ENCODE assay signal across 1 cellular context in the genomic region with DNA sequence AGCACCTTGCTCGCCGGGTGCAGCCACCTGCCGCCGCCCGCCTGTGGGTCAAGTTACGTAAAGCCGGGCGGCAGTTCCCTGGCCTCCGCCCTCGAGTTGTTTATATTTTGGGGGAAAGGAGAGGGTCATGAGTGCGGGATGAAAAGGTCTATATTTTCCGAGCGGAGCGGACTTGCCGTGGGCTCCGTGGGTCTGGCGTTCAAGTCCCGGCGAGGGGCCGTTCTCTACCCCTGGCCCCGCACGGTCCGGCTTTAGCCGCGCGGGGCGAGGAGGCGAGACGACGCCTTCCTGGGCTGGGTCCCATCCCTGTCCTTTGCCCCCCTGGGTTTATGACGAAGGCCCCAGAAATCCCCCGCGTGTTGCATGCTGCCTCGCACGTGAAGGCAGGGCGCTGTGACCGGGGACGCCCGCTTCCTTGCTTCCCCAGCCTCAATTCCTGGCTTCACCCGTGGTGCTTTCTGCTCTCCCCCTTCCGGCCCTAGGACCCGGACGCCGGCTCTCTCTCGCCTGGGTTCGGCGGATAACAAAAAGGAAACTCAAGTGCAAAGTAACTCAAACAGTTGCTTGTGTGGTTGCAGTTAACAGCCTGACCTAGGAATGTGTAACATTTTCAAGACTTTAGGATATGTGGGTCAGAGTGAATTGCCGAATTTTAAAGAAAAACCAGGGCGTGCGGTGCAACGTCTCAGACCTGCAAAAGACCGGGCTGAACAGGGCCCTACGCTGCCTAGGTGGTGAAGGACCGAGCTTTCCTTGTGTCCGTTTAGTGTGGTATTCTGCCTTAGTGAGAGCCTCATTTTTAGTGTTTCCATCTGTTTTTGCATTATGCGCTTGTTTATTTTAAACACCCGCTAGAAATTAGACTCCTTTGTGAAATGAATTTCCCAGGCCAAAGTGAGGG.
TF ChIP-seq lines count a peak whose summit lies in the region.

No MANE protein-coding gene starts in this region.

TF ChIP-seq in K562, 482 proteins besides CTCF, POLR2A, EP300 and RAD21 (continued from another document):
- TF ChIP-seq CHCHD3 (CRISPR knock-in tag; IDR thresholded peaks at IDR 0.05) (no peak), VEZF1 (CRISPR knock-in tag; IDR thresholded peaks at IDR 0.05) (no peak), ZNF282 (CRISPR knock-in tag; IDR thresholded peaks at IDR 0.05) (no peak), E2F6 (IDR thresholded peaks at IDR 0.05; ENCODE audit: borderline replicate concordance in 1 of 2, extremely low read depth in 1 of 2, insufficient read depth in 1 of 2, insufficient read length in 1 of 2, low read depth in 1 of 2, low read length in 1 of 2, poor library complexity in 1 of 2, severe bottlenecking in 1 of 2) (peak; percentile 48 to 51), ZNF77 (CRISPR knock-in tag; IDR thresholded peaks at IDR 0.05) (no peak), ZNF184 (CRISPR knock-in tag; IDR thresholded peaks at IDR 0.05) (no peak), JUND (IDR thresholded peaks at IDR 0.05; ENCODE audit: borderline replicate concordance, low read depth, low read length) (no peak), JUND (tag; IDR thresholded peaks at IDR 0.05; ENCODE audit: borderline replicate concordance, low read depth, low read length) (no peak), SRSF1 (IDR thresholded peaks at IDR 0.05; ENCODE audit: low read depth, low read length) (no peak), PHB (CRISPR knock-in tag; IDR thresholded peaks at IDR 0.05) (no peak), UBTF (IDR thresholded peaks at IDR 0.05; ENCODE audit: borderline replicate concordance in 1 of 2, low read depth in 2 of 2, low read length in 2 of 2) (peak; percentile 6 to 42; a peak in 1 of 4 replicates), HDAC2 (IDR thresholded peaks at IDR 0.05) (no peak), ZFX (CRISPR knock-in tag; IDR thresholded peaks at IDR 0.05) (peak; percentile 63)
- TF ChIP-seq, protein P1, sequence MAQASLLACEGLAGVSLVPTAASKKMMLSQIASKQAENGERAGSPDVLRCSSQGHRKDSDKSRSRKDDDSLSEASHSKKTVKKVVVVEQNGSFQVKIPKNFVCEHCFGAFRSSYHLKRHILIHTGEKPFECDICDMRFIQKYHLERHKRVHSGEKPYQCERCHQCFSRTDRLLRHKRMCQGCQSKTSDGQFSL (CRISPR knock-in tag; IDR thresholded peaks at IDR 0.05), result peak; percentile 31; the same call in 1 of the 2 replicates
- TF ChIP-seq, protein P1 (tag; IDR thresholded peaks at IDR 0.05), result no peak
- TF ChIP-seq, protein P2, sequence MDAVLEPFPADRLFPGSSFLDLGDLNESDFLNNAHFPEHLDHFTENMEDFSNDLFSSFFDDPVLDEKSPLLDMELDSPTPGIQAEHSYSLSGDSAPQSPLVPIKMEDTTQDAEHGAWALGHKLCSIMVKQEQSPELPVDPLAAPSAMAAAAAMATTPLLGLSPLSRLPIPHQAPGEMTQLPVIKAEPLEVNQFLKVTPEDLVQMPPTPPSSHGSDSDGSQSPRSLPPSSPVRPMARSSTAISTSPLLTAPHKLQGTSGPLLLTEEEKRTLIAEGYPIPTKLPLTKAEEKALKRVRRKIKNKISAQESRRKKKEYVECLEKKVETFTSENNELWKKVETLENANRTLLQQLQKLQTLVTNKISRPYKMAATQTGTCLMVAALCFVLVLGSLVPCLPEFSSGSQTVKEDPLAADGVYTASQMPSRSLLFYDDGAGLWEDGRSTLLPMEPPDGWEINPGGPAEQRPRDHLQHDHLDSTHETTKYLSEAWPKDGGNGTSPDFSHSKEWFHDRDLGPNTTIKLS (IDR thresholded peaks at IDR 0.05; ENCODE audit: borderline replicate concordance, low read depth), result no peak
- TF ChIP-seq, protein P3, sequence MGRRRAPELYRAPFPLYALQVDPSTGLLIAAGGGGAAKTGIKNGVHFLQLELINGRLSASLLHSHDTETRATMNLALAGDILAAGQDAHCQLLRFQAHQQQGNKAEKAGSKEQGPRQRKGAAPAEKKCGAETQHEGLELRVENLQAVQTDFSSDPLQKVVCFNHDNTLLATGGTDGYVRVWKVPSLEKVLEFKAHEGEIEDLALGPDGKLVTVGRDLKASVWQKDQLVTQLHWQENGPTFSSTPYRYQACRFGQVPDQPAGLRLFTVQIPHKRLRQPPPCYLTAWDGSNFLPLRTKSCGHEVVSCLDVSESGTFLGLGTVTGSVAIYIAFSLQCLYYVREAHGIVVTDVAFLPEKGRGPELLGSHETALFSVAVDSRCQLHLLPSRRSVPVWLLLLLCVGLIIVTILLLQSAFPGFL (CRISPR knock-in tag; IDR thresholded peaks at IDR 0.05), result no peak
TF ChIP-seq in K562: peak in this region for 17.
